In the genomic region with DNA sequence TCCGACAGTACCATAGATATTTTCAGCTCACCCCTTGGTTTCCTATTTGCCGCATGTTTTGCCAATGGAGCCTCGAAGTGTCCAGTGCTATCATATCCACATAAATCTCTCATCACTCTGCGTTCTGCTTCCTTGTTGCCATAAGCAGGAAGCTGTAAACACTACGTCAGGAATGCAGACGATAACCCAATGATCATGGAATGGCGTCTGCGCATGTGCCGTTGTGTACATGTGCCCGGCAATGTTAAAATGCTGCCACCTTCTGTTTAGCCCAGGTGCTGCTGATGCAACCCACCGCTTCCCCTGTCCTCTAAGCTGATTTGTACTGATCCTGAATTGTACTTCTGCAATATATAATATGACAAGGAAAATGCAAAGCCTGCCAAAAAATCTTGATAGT, we compare ENCODE assay signal across 14 cellular contexts.
DNase-seq lines count a peak whose midpoint lies in the region; ATAC-seq and TF ChIP-seq lines count a peak whose summit lies in the region.
"Had no signal": no experiment of that assay in that cellular context is flagged by ENCODE, and none has a peak within 500 bp of the region (broad histone marks: within the 10 kb centered on the region; RNA-seq: fewer than 3 reads in every experiment).

No MANE protein-coding gene starts in this region.

- H3K36me3 Mint-ChIP-seq in brain = peaks cover 13% of the 10 kb centered on the region
- no peaks in the 10 kb centered on the region for H3K36me3 Mint-ChIP-seq in stimulated activated effector memory CD8-positive, alpha-beta T cell treated with anti-CD3 and anti-CD28 coated beads, Interleukin-12 subunit alpha, Interleukin-12 subunit beta, amount 100 ng/mL, for 72 hours

- H3K9ac ChIP-seq in smooth muscle cell (ENCODE audit: low read depth) = peak overlapping the region; percentile 76

- DNase-seq in NCI-H1417 (lab: John Stamatoyannopoulos, UW) = peak in 2 of 3 experiments; percentile 14 to 52
- DNase-seq in NCI-H1417 treated with DMSO at 0.1 percent for 48 hours (lab: John Stamatoyannopoulos, UW) = no peak
- DNase-seq in NCI-H2029 treated with DMSO at 0.1 percent for 48 hours (lab: John Stamatoyannopoulos, UW) = peak; percentile 66
- DNase-seq in smooth muscle cell (lab: John Stamatoyannopoulos, UW; ENCODE audit: unreplicated experiment) = peak; percentile 23
- no peak for DNase-seq in NCI-H526 (lab: John Stamatoyannopoulos, UW)
- DNase-seq in stimulated activated effector memory CD8-positive, alpha-beta T cell treated with anti-CD3 and anti-CD28 coated beads, Interleukin-12 subunit alpha, Interleukin-12 subunit beta, amount 100 ng/mL, for 72 hours (ENCODE audit: low spot score in 2 of 2) = no peak
- no peak for DNase-seq in OCI-LY7 (ENCODE audit: low spot score)
- DNase-seq: activated CD4-positive, alpha-beta T cell treated with anti-CD3 and anti-CD28 coated beads, Interleukin-2, amount 50 U/mL, for 48 hours; DMS53; mammary epithelial cell; NCI-H1436 treated with DMSO at 0.1 percent for 48 hours; T-helper 2 cell; transverse colon had no signal

- peaks cover 13% of the 10 kb centered on the region for H3F3A ChIP-seq in smooth muscle cell (ENCODE audit: low read depth)

- H3K27me3 ChIP-seq in smooth muscle cell (ENCODE audit: low read depth) = no peaks in the 10 kb centered on the region
- H3K27me3 ChIP-seq: transverse colon had no signal

- CTCF ChIA-PET in OCI-LY7 (lab: Charles Lee; ENCODE audit: unreplicated experiment) = no interaction called here

- WGBS in smooth muscle cell (ENCODE audit: low lambda C conversion rate) = 40% methylated on average over 11 of the region's 11 CpGs

- H3K4me1 ChIP-seq in smooth muscle cell (ENCODE audit: low read depth) = peaks cover 11% of the 10 kb centered on the region
- H3K4me1 ChIP-seq in OCI-LY7 (ENCODE audit: insufficient read depth, low read length, poor library complexity, severe bottlenecking) = no peaks in the 10 kb centered on the region
- H3K4me1 ChIP-seq: transverse colon had no signal

- peak overlapping the region; percentile 5 to 89 (median 23) for H3K27ac Mint-ChIP-seq in brain
- no peak overlapping the region for H3K27ac Mint-ChIP-seq in stimulated activated effector memory CD8-positive, alpha-beta T cell treated with anti-CD3 and anti-CD28 coated beads, Interleukin-12 subunit alpha, Interleukin-12 subunit beta, amount 100 ng/mL, for 72 hours

- H3K27me3 Mint-ChIP-seq in brain = peaks cover 7% of the 10 kb centered on the region

- no peaks in the 10 kb centered on the region for H4K20me1 ChIP-seq in smooth muscle cell (ENCODE audit: low read depth)
- H4K20me1 ChIP-seq in OCI-LY7 (ENCODE audit: insufficient read depth, low read length) = no peaks in the 10 kb centered on the region

- H3K27ac ChIP-seq in smooth muscle cell (ENCODE audit: low read depth) = peak overlapping the region; percentile 92
- H3K27ac ChIP-seq in OCI-LY7 (ENCODE audit: low read depth, low read length, poor library complexity, severe bottlenecking) = no peak overlapping the region
- H3K27ac ChIP-seq: transverse colon had no signal

- peaks cover 90% of the 10 kb centered on the region for H3K4me1 Mint-ChIP-seq in brain
- H3K4me1 Mint-ChIP-seq in stimulated activated effector memory CD8-positive, alpha-beta T cell treated with anti-CD3 and anti-CD28 coated beads, Interleukin-12 subunit alpha, Interleukin-12 subunit beta, amount 100 ng/mL, for 72 hours = no peaks in the 10 kb centered on the region

- H3K4me3 ChIP-seq in smooth muscle cell = peak overlapping the region; percentile 3
- no peak overlapping the region for H3K4me3 ChIP-seq in OCI-LY7 (ENCODE audit: low read depth, low read length, poor library complexity, severe bottlenecking)
- H3K4me3 ChIP-seq: transverse colon had no signal

- intact Hi-C loops in OCI-LY7 (cut with micrococcal nuclease; ENCODE audit: unreplicated experiment) = no loop called here

- H3K9me3 ChIP-seq in smooth muscle cell (replicated peaks; ENCODE audit: low read depth) (no peaks in the 10 kb centered on the region), OCI-LY7 (ENCODE audit: low read length) (no peaks in the 10 kb centered on the region)
- H3K9me3 ChIP-seq: transverse colon had no signal

- H3K9me2 ChIP-seq in OCI-LY7 (ENCODE audit: insufficient read depth, low read length) = no peaks in the 10 kb centered on the region

- H2AFZ ChIP-seq in smooth muscle cell (ENCODE audit: low read depth) (peak overlapping the region; percentile 33), OCI-LY7 (ENCODE audit: low read length) (no peak overlapping the region)

- peak overlapping the region; percentile 32 for H3K4me2 ChIP-seq in smooth muscle cell
- H3K4me2 ChIP-seq in OCI-LY7 (ENCODE audit: low read length) = no peak overlapping the region

- POLR2A ChIA-PET in OCI-LY7 (lab: Charles Lee) = no interaction called here

- H3K9me3 Mint-ChIP-seq in brain = peaks cover 10 to 43% (median 15%) of the 10 kb centered on the region in 5 experiments
- peaks cover 17% of the 10 kb centered on the region for H3K9me3 Mint-ChIP-seq in stimulated activated effector memory CD8-positive, alpha-beta T cell treated with anti-CD3 and anti-CD28 coated beads, Interleukin-12 subunit alpha, Interleukin-12 subunit beta, amount 100 ng/mL, for 72 hours

- H3K36me3 ChIP-seq in smooth muscle cell (ENCODE audit: low read depth) = no peaks in the 10 kb centered on the region
- no peaks in the 10 kb centered on the region for H3K36me3 ChIP-seq in OCI-LY7 (ENCODE audit: insufficient read depth, low read length)
- H3K36me3 ChIP-seq: transverse colon had no signal

- TF ChIP-seq CTCF in brain (conservative IDR thresholded peaks at IDR 0.05) = peak in 1 of 2 experiments; percentile 29
- peak; percentile 29 for TF ChIP-seq CTCF in smooth muscle cell (IDR thresholded peaks at IDR 0.05; ENCODE audit: borderline replicate concordance, insufficient read depth, poor library complexity, severe bottlenecking)
- TF ChIP-seq CTCF in OCI-LY7 (conservative IDR thresholded peaks at IDR 0.05; ENCODE audit: low read length) = no peak

- H3K79me2 ChIP-seq in smooth muscle cell (ENCODE audit: low read depth) (no peaks in the 10 kb centered on the region), OCI-LY7 (ENCODE audit: insufficient read depth, low read depth, low read length) (no peaks in the 10 kb centered on the region)

- ATAC-seq in stimulated activated effector memory CD8-positive, alpha-beta T cell treated with anti-CD3 and anti-CD28 coated beads, Interleukin-12 subunit alpha, Interleukin-12 subunit beta, amount 100 ng/mL, for 72 hours = no peak

- BruUV-seq in OCI-LY7 (replicated peaks; lab: Mats Ljungman, UMichigan) = no TSS peak

- H3K4me3 Mint-ChIP-seq in brain = no peak overlapping the region
- H3K4me3 Mint-ChIP-seq in stimulated activated effector memory CD8-positive, alpha-beta T cell treated with anti-CD3 and anti-CD28 coated beads, Interleukin-12 subunit alpha, Interleukin-12 subunit beta, amount 100 ng/mL, for 72 hours = no peak overlapping the region

Comparison
In these comparisons a context has a peak if more than half of its experiments do, and no peak if none do; other contexts are left out.
1. DNase-seq: peak in NCI-H1417 (2 of 3), NCI-H2029 treated with DMSO at 0.1 percent for 48 hours (single experiment) and smooth muscle cell (single experiment); none in NCI-H1417 treated with DMSO at 0.1 percent for 48 hours (single experiment), NCI-H526 (0 of 2), stimulated activated effector memory CD8-positive, alpha-beta T cell treated with anti-CD3 and anti-CD28 coated beads, Interleukin-12 subunit alpha, Interleukin-12 subunit beta, amount 100 ng/mL, for 72 hours (0 of 2) and OCI-LY7 (single experiment).